ENCODE assay signal across 1 cellular context in the genomic region with DNA sequence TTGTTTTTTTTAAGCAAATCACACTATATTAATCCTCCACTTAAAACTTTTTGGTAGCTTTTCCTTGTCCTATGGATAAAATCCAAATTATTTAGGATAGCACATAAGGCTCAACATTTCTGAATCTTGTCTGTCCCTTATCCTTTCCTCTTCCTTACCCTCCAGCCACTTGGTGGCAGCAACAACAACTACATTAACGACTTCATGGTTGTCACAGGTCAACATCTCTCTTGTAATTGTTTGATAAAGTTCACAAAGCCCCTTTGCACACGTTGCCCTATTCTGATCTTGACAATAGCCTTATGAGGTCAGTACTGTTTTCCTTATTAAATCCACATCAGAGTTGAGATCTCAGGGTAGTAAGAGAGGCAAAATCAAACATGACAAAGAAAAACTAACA.
TF ChIP-seq lines count a peak whose summit lies in the region.

No MANE protein-coding gene starts in this region.

TF ChIP-seq in H1, 55 proteins besides CTCF, POLR2A, EP300 and RAD21:
- TF ChIP-seq, protein P1, sequence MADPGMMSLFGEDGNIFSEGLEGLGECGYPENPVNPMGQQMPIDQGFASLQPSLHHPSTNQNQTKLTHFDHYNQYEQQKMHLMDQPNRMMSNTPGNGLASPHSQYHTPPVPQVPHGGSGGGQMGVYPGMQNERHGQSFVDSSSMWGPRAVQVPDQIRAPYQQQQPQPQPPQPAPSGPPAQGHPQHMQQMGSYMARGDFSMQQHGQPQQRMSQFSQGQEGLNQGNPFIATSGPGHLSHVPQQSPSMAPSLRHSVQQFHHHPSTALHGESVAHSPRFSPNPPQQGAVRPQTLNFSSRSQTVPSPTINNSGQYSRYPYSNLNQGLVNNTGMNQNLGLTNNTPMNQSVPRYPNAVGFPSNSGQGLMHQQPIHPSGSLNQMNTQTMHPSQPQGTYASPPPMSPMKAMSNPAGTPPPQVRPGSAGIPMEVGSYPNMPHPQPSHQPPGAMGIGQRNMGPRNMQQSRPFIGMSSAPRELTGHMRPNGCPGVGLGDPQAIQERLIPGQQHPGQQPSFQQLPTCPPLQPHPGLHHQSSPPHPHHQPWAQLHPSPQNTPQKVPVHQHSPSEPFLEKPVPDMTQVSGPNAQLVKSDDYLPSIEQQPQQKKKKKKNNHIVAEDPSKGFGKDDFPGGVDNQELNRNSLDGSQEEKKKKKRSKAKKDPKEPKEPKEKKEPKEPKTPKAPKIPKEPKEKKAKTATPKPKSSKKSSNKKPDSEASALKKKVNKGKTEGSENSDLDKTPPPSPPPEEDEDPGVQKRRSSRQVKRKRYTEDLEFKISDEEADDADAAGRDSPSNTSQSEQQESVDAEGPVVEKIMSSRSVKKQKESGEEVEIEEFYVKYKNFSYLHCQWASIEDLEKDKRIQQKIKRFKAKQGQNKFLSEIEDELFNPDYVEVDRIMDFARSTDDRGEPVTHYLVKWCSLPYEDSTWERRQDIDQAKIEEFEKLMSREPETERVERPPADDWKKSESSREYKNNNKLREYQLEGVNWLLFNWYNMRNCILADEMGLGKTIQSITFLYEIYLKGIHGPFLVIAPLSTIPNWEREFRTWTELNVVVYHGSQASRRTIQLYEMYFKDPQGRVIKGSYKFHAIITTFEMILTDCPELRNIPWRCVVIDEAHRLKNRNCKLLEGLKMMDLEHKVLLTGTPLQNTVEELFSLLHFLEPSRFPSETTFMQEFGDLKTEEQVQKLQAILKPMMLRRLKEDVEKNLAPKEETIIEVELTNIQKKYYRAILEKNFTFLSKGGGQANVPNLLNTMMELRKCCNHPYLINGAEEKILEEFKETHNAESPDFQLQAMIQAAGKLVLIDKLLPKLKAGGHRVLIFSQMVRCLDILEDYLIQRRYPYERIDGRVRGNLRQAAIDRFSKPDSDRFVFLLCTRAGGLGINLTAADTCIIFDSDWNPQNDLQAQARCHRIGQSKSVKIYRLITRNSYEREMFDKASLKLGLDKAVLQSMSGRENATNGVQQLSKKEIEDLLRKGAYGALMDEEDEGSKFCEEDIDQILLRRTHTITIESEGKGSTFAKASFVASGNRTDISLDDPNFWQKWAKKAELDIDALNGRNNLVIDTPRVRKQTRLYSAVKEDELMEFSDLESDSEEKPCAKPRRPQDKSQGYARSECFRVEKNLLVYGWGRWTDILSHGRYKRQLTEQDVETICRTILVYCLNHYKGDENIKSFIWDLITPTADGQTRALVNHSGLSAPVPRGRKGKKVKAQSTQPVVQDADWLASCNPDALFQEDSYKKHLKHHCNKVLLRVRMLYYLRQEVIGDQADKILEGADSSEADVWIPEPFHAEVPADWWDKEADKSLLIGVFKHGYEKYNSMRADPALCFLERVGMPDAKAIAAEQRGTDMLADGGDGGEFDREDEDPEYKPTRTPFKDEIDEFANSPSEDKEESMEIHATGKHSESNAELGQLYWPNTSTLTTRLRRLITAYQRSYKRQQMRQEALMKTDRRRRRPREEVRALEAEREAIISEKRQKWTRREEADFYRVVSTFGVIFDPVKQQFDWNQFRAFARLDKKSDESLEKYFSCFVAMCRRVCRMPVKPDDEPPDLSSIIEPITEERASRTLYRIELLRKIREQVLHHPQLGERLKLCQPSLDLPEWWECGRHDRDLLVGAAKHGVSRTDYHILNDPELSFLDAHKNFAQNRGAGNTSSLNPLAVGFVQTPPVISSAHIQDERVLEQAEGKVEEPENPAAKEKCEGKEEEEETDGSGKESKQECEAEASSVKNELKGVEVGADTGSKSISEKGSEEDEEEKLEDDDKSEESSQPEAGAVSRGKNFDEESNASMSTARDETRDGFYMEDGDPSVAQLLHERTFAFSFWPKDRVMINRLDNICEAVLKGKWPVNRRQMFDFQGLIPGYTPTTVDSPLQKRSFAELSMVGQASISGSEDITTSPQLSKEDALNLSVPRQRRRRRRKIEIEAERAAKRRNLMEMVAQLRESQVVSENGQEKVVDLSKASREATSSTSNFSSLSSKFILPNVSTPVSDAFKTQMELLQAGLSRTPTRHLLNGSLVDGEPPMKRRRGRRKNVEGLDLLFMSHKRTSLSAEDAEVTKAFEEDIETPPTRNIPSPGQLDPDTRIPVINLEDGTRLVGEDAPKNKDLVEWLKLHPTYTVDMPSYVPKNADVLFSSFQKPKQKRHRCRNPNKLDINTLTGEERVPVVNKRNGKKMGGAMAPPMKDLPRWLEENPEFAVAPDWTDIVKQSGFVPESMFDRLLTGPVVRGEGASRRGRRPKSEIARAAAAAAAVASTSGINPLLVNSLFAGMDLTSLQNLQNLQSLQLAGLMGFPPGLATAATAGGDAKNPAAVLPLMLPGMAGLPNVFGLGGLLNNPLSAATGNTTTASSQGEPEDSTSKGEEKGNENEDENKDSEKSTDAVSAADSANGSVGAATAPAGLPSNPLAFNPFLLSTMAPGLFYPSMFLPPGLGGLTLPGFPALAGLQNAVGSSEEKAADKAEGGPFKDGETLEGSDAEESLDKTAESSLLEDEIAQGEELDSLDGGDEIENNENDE (IDR thresholded peaks at IDR 0.05; ENCODE audit: insufficient replicate concordance, low read length) = no peak
- TF ChIP-seq FOSL1 (IDR thresholded peaks at IDR 0.05; ENCODE audit: insufficient read depth, low read depth, low read length) (no peak), JUND (IDR thresholded peaks at IDR 0.05; ENCODE audit: low read length) (no peak), CREB1 (IDR thresholded peaks at IDR 0.05) (0 out of 2 replicates have a peak, but pooled peaks have one; percentile 10)
TF ChIP-seq in H1: peak in this region for 1.
